9 cellular contexts compared by ENCODE assay signal in the genomic region with DNA sequence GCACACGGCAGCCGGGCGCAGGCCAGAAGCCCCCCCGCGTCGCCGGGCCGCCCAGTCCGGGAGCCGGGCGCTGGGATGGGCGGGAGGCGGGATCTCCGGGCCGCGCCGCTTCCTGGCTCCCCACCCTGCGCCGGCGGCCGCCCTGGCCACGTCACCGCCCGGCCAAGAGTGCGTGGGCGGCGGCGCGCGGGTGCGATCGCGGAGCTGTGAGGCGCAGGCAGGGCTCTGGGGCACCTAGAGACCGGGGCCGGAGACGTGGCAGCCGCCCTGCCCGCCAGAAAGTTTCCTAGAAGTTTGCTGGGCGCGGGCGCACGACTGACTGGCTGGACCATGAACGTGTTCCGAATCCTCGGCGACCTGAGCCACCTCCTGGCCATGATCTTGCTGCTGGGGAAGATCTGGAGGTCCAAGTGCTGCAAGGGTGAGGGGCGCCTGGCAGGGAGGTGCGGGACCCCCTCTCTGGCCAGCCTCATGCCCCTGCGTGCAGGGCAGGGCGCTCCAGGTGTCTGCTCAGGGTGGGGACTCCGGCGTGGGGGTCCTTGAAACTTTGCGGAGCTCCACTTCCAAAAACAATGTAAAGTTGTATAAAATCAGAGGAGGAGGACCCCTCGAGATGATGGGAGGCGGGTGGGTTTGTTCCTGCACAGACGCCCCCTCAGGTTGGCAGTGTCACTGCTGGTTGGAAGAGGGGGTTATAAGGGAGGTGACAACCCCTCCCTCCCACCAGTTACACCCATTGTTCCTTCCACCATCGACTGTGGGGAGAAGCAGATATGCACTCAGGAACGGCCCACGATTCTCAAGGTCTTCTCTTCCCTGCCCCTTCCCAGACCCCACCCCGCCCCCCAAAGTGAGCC. TPM values are rescaled to one million over a fixed set of nuclear protein-coding genes. Genes with fewer than 3 reads are reported as not detected.
DNase-seq lines count a peak whose midpoint lies in the region; ATAC-seq lines count a peak whose summit lies in the region.
"Had no signal": no experiment of that assay in that cellular context is flagged by ENCODE, and none has a peak within 500 bp of the region (broad histone marks: within the 10 kb centered on the region; RNA-seq: fewer than 3 reads in every experiment).

A gene (plus strand): TSS at position 193 of the 857 bp plus-strand sequence. CDS start 138 bp downstream, at position 331.

- peaks cover 20 to 44% (median 40%) of the 10 kb centered on the region in 3 donors for H3K27me3 ChIP-seq in skeletal muscle tissue (ENCODE audit: control insufficient read depth in 3 of 3, insufficient read depth in 3 of 3, low read length in 3 of 3)

- H3K4me1 ChIP-seq in skeletal muscle tissue (ENCODE audit: control insufficient read depth in 3 of 3, insufficient read depth in 3 of 3, low read length in 3 of 3), result peaks cover 0 to 14% (median 13%) of the 10 kb centered on the region in 3 donors

- peak within 1 kb of the TSS; percentile 63 to 75 (median 72) for H3K9ac ChIP-seq in skeletal muscle tissue (ENCODE audit: low read depth in 1 of 3, low read length in 3 of 3)

- DNase-seq in NCI-H345 (lab: John Stamatoyannopoulos, UW), result peak; percentile 20
- DNase-seq in NCI-H345 treated with DMSO at 0.1 percent for 48 hours (lab: John Stamatoyannopoulos, UW; ENCODE audit: unreplicated experiment), result no peak
- DNase-seq in SK-MEL-5 (ENCODE audit: low read depth, low spot score), result peak; percentile 54
- DNase-seq in astrocyte of the hippocampus (ENCODE audit: low read depth, low spot score), result peak; percentile 85

- in situ Hi-C loops in SK-MEL-5 (cut with HindIII; ENCODE audit: low pct_unique_long_range_greater_than_20kb, low sequenced_read_pairs), result no loop called here

- no peaks in the 10 kb centered on the region for H3K36me3 ChIP-seq in skeletal muscle tissue (ENCODE audit: control insufficient read depth in 3 of 3, insufficient read depth in 3 of 3, low read length in 3 of 3)
- H3K36me3 ChIP-seq: neutrophil had no signal

- no peak within 1 kb of the TSS for H3K27ac ChIP-seq in skeletal muscle tissue (ENCODE audit: low read depth, low read length)
- H3K27ac ChIP-seq: neutrophil had no signal

- ATAC-seq in GM18907 (IDR thresholded peaks at IDR 0.05; ENCODE audit: unreplicated experiment), result no peak
- ATAC-seq in GM21360 (IDR thresholded peaks at IDR 0.05; ENCODE audit: unreplicated experiment), result no peak

- H3K9me3 ChIP-seq in skeletal muscle tissue (ENCODE audit: control insufficient read depth in 3 of 3, low read length in 3 of 3), result no peaks in the 10 kb centered on the region
- H3K9me3 ChIP-seq: neutrophil had no signal

- H3K4me3 ChIP-seq in iPS-11a (ENCODE audit: low read depth, low read length), result peak within 1 kb of the TSS; percentile 41
- H3K4me3 ChIP-seq in skeletal muscle tissue (ENCODE audit: low read length in 3 of 3), result peak within 1 kb of the TSS; percentile 65 to 72 (median 67)

RNA-seq across cellular contexts. Expression of the gene that starts here (rescaled TPM):
- 61.9 and 64.9 TPM in 2 replicates for total RNA-seq in SK-MEL-5 (2014; rRNA removed; shearing (Covaris generic))
- polyA plus RNA-seq in SK-MEL-5 (2015; cell fraction: cytosol; rRNA removed), result 65.2 and 68.1 TPM in 2 replicates
- polyA plus RNA-seq in SK-MEL-5 (2015; cell fraction: nucleus; rRNA removed), result 10.5 and 12.4 TPM in 2 replicates
- 32.9 TPM for total RNA-seq in skeletal muscle tissue
